15 cellular contexts compared by ENCODE assay signal in genomic region chr6:125375841-125376240, GRCh38.
"Had no signal": no experiment of that assay in that cellular context is flagged by ENCODE, and none has a peak within 500 bp of the region (broad histone marks: within the 10 kb centered on the region; RNA-seq: fewer than 3 reads in every experiment).

No MANE protein-coding gene starts in this region.

- DNase-seq: activated CD4-positive, alpha-beta T cell treated with anti-CD3 and anti-CD28 coated beads, Interleukin-2, amount 10 ng/mL, durations not matched to agents 7 days and 5 days; activated CD4-positive, CD25-positive, alpha-beta regulatory T cell; activated naive CD4-positive, alpha-beta T cell treated with anti-CD3 and anti-CD28 coated beads, Interleukin-2, amount 50 U/mL, for 16 hours; activated T-cell treated with anti-CD3 and anti-CD28 coated beads for 4 hours; effector CD4-positive, alpha-beta T cell; heart right ventricle; occipital lobe; sigmoid colon; stimulated activated CD4-positive, alpha-beta T cell treated with anti-CD3 and anti-CD28 coated beads, Interleukin-4, amount 100 ng/mL, for 1 hour; stimulated activated naive CD8-positive, alpha-beta T cell treated with anti-CD3 and anti-CD28 coated beads, Interleukin-15, amount 100 ng/mL, for 72 hours; T-helper 17 cell had no signal

- H3K9me3 Mint-ChIP-seq: activated CD4-positive, alpha-beta T cell treated with anti-CD3 and anti-CD28 coated beads, Interleukin-2, amount 10 ng/mL, durations not matched to agents 7 days and 5 days; activated T-helper 17 cell treated with anti-CD3 and anti-CD28 coated beads, Interleukin-2, amount 50 U/mL, for 72 hours; nephron; stimulated activated naive CD8-positive, alpha-beta T cell treated with anti-CD3 and anti-CD28 coated beads, Interleukin-15, amount 100 ng/mL, for 72 hours had no signal

- H3K9me3 ChIP-seq: heart right ventricle, prostate gland, sigmoid colon, thoracic aorta had no signal

- H3K27me3 ChIP-seq: heart right ventricle, sigmoid colon had no signal

- ATAC-seq: activated T-helper 17 cell treated with anti-CD3 and anti-CD28 coated beads, Interleukin-2, amount 50 U/mL, for 72 hours; heart right ventricle; stimulated activated naive CD8-positive, alpha-beta T cell treated with anti-CD3 and anti-CD28 coated beads, Interleukin-15, amount 100 ng/mL, for 72 hours; T-helper 17 cell had no signal

- H3K27ac ChIP-seq: heart right ventricle, prostate gland, sigmoid colon, thoracic aorta had no signal

- H3K27ac Mint-ChIP-seq: activated CD4-positive, alpha-beta T cell treated with anti-CD3 and anti-CD28 coated beads, Interleukin-2, amount 10 ng/mL, durations not matched to agents 7 days and 5 days; activated T-helper 17 cell treated with anti-CD3 and anti-CD28 coated beads, Interleukin-2, amount 50 U/mL, for 72 hours; stimulated activated naive CD8-positive, alpha-beta T cell treated with anti-CD3 and anti-CD28 coated beads, Interleukin-15, amount 100 ng/mL, for 72 hours; T-helper 17 cell had no signal

- H3K4me3 Mint-ChIP-seq: activated CD4-positive, alpha-beta T cell treated with anti-CD3 and anti-CD28 coated beads, Interleukin-2, amount 10 ng/mL, durations not matched to agents 7 days and 5 days; activated T-helper 17 cell treated with anti-CD3 and anti-CD28 coated beads, Interleukin-2, amount 50 U/mL, for 72 hours; nephron; stimulated activated naive CD8-positive, alpha-beta T cell treated with anti-CD3 and anti-CD28 coated beads, Interleukin-15, amount 100 ng/mL, for 72 hours; T-helper 17 cell had no signal

- H3K4me3 ChIP-seq: heart right ventricle, prostate gland, sigmoid colon, thoracic aorta had no signal

- H3K36me3 ChIP-seq: heart right ventricle, prostate gland, sigmoid colon, thoracic aorta had no signal

- H3K4me1 Mint-ChIP-seq: activated CD4-positive, alpha-beta T cell treated with anti-CD3 and anti-CD28 coated beads, Interleukin-2, amount 10 ng/mL, durations not matched to agents 7 days and 5 days; activated T-helper 17 cell treated with anti-CD3 and anti-CD28 coated beads, Interleukin-2, amount 50 U/mL, for 72 hours; nephron had no signal

- H3K4me1 ChIP-seq: heart right ventricle, prostate gland, sigmoid colon had no signal
